In genomic region chr4:108155373-108155772, GRCh38 we compare ENCODE assay signal across 12 cellular contexts. TPM values are rescaled to one million over a fixed set of nuclear protein-coding genes. Genes with fewer than 3 reads are reported as not detected.
DNase-seq lines count a peak whose midpoint lies in the region; ATAC-seq and TF ChIP-seq lines count a peak whose summit lies in the region.
"Had no signal": no experiment of that assay in that cellular context is flagged by ENCODE, and none has a peak within 500 bp of the region (broad histone marks: within the 10 kb centered on the region; RNA-seq: fewer than 3 reads in every experiment).

No MANE protein-coding gene starts in this region.

- CTCF ChIA-PET in activated CD4-positive, alpha-beta T cell treated with anti-CD3 and anti-CD28 coated beads for 36 hours (lab: Charles Lee) = interaction anchor here (0.5 to 2.1 kb wide), 7 partner anchors 10 to 126 kb away, joined by 3 to 8 read pairs (median 3); no protein-coding TSS in a partner anchor
- CTCF ChIA-PET in RWPE1 (lab: Yijun Ruan, JAX) = interaction anchor here (0.6 kb wide), 1 partner anchor 18 kb away, joined by 4 read pairs; no protein-coding TSS in a partner anchor

- DNase-seq in activated CD4-positive, alpha-beta T cell treated with anti-CD3 and anti-CD28 coated beads for 36 hours = peak; percentile 65
- no peak for DNase-seq in activated CD4-positive, alpha-beta T cell treated with anti-CD3 and anti-CD28 coated beads for 1 hour
- peak; percentile 79 for DNase-seq in SK-MEL-5 (ENCODE audit: low read depth, low spot score)
- DNase-seq in chondrocyte (ENCODE audit: low spot score) = no peak
- DNase-seq in stimulated activated CD4-positive, alpha-beta T cell treated with anti-CD3 and anti-CD28 coated beads, Interleukin-1b, Interleukin-23, amount 100 ng/mL, for 48 hours = peak; percentile 35
- DNase-seq in RWPE1 (ENCODE audit: low spot score) = no peak
- DNase-seq: amniotic stem cell, foreskin melanocyte, NCI-H2171 treated with DMSO at 0.1 percent for 48 hours, tibial artery had no signal

- peak; percentile 44 for ATAC-seq in activated CD4-positive, alpha-beta T cell treated with anti-CD3 and anti-CD28 coated beads for 36 hours
- ATAC-seq in HG02885 (IDR thresholded peaks at IDR 0.05; ENCODE audit: poor library complexity, unreplicated experiment) (no peak), GM19467 (IDR thresholded peaks at IDR 0.05; ENCODE audit: unreplicated experiment) (no peak)

- H3K27ac ChIP-seq in RWPE1 = no peak overlapping the region
- H3K27ac ChIP-seq: tibial artery had no signal

- peak overlapping the region; percentile 88 for H3K27ac Mint-ChIP-seq in activated CD4-positive, alpha-beta T cell treated with anti-CD3 and anti-CD28 coated beads for 36 hours
- H3K27ac Mint-ChIP-seq in chondrocyte (ENCODE audit: unreplicated experiment) = no peak overlapping the region

- POLR2A ChIA-PET in activated CD4-positive, alpha-beta T cell treated with anti-CD3 and anti-CD28 coated beads for 36 hours (lab: Charles Lee) = interaction anchor here (0.5 to 1.1 kb wide), 2 partner anchors 10 to 64 kb away, joined by 3 read pairs; no protein-coding TSS in a partner anchor
- POLR2A ChIA-PET in RWPE1 (lab: Yijun Ruan, JAX; ENCODE audit: low non-redundant PET) = no interaction called here

- intact Hi-C loops in activated CD4-positive, alpha-beta T cell treated with anti-CD3 and anti-CD28 coated beads for 36 hours (cut with DNase I, micrococcal nuclease) = no loop called here

- peak; percentile 50 for TF ChIP-seq CTCF in chondrocyte (IDR thresholded peaks at IDR 0.05)
- no peak for TF ChIP-seq CTCF in RWPE1 (conservative IDR thresholded peaks at IDR 0.05; ENCODE audit: low read depth)

- no peaks in the 10 kb centered on the region for H3K9me3 Mint-ChIP-seq in activated CD4-positive, alpha-beta T cell treated with anti-CD3 and anti-CD28 coated beads for 36 hours (ENCODE audit: low read depth)
- no peaks in the 10 kb centered on the region for H3K9me3 Mint-ChIP-seq in chondrocyte (ENCODE audit: low read depth)

- peaks cover 77% of the 10 kb centered on the region for H3K4me1 Mint-ChIP-seq in activated CD4-positive, alpha-beta T cell treated with anti-CD3 and anti-CD28 coated beads for 36 hours
- peaks cover 13% of the 10 kb centered on the region for H3K4me1 Mint-ChIP-seq in chondrocyte (ENCODE audit: low read depth)

- H3K4me3 Mint-ChIP-seq in activated CD4-positive, alpha-beta T cell treated with anti-CD3 and anti-CD28 coated beads for 36 hours = peak overlapping the region; percentile 64
- no peak overlapping the region for H3K4me3 Mint-ChIP-seq in chondrocyte (ENCODE audit: unreplicated experiment)

- no peaks in the 10 kb centered on the region for H3K27me3 Mint-ChIP-seq in activated CD4-positive, alpha-beta T cell treated with anti-CD3 and anti-CD28 coated beads for 36 hours
- H3K27me3 Mint-ChIP-seq in chondrocyte (ENCODE audit: low read depth) = peaks cover 1% of the 10 kb centered on the region

- H3K36me3 Mint-ChIP-seq in activated CD4-positive, alpha-beta T cell treated with anti-CD3 and anti-CD28 coated beads for 36 hours (ENCODE audit: low read depth) = peaks cover 61% of the 10 kb centered on the region
- H3K36me3 Mint-ChIP-seq in chondrocyte (ENCODE audit: low read depth) = peaks cover 2% of the 10 kb centered on the region

- in situ Hi-C loops in SK-MEL-5 (cut with HindIII; ENCODE audit: low pct_unique_long_range_greater_than_20kb, low sequenced_read_pairs) = no loop called here

RNA-seq across cellular contexts. Expression of gene LEF1, which starts 13.4 kb away (rescaled TPM):
- total RNA-seq in activated CD4-positive, alpha-beta T cell treated with anti-CD3 and anti-CD28 coated beads for 36 hours = 100 to 1,000 TPM; 175 to 302 TPM
- 91.7 and 101 TPM in 2 replicates for total RNA-seq in SK-MEL-5 (2014; rRNA removed; shearing (Covaris generic))
- 162 and 190 TPM in 2 replicates for polyA plus RNA-seq in SK-MEL-5 (2015; cell fraction: cytosol; rRNA removed)
- 207 and 261 TPM in 2 replicates for polyA plus RNA-seq in SK-MEL-5 (2015; cell fraction: nucleus; rRNA removed)
- total RNA-seq in chondrocyte = 2.8 to 4.6 TPM (median 3.1 TPM) in 3 replicates

Comparison
In these comparisons a context has a peak if more than half of its experiments do, and no peak if none do; other contexts are left out.
1. DNase-seq: peak in activated CD4-positive, alpha-beta T cell treated with anti-CD3 and anti-CD28 coated beads for 36 hours (single experiment), SK-MEL-5 (single experiment) and stimulated activated CD4-positive, alpha-beta T cell treated with anti-CD3 and anti-CD28 coated beads, Interleukin-1b, Interleukin-23, amount 100 ng/mL, for 48 hours (single experiment); none in activated CD4-positive, alpha-beta T cell treated with anti-CD3 and anti-CD28 coated beads for 1 hour (single experiment), chondrocyte (single experiment) and RWPE1 (single experiment).
2. RNA of gene LEF1, which starts 13.4 kb away (total RNA-seq): 175 to 302 TPM in activated CD4-positive, alpha-beta T cell treated with anti-CD3 and anti-CD28 coated beads for 36 hours and 91.7 to 101 TPM in SK-MEL-5; 2.8 to 4.6 TPM in chondrocyte; every median in the first group is over 10 times any median in the second.